16 cellular contexts compared by ENCODE assay signal in the genomic region with DNA sequence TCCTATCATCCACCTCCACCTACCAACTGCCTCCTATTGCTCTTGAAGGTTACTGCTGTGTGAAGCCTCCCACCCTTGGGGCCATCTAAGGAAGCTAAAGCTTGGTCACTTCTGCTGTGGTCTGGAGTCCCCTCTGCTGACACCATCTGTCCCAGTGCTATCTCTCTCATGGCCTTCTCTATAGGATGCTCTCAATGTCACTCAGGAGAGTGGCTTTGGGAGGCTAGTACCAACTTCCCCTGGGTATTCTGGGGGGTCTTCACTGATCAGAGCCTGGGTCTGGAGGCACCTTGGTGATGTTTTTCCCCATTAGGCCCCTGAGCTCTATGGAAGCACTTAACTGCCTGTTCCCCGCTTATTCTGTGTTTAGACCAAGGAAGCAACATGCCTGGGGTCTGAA. TPM values are rescaled to one million over a fixed set of nuclear protein-coding genes. Genes with fewer than 3 reads are reported as not detected.
A peak's percentile ranks its signal among the peaks of the same experiment; 100 is the strongest.
DNase-seq lines count a peak whose midpoint lies in the region; ATAC-seq and TF ChIP-seq lines count a peak whose summit lies in the region.
"Had no signal": no experiment of that assay in that cellular context is flagged by ENCODE, and none has a peak within 500 bp of the region (broad histone marks: within the 10 kb centered on the region; RNA-seq: fewer than 3 reads in every experiment).

No MANE protein-coding gene starts in this region.

- peaks cover 55% of the 10 kb centered on the region for H3K4me1 Mint-ChIP-seq in stimulated activated memory B cell treated with anti-CD40 and anti-IgM and Interleukin-4, amounts not matched to agents 10 μg/mL and 1 μg/mL and 100 μg/mL, for 72 hours
- H3K4me1 Mint-ChIP-seq in stimulated activated effector memory CD8-positive, alpha-beta T cell treated with anti-CD3 and anti-CD28 coated beads, Interleukin-12 subunit alpha, Interleukin-12 subunit beta, amount 100 ng/mL, for 72 hours, result peaks cover 19% of the 10 kb centered on the region

- H3K4me3 ChIP-seq in HEK293 (ENCODE audit: low read depth, low read length) (no peak overlapping the region), OCI-LY3 (ENCODE audit: low read length) (no peak overlapping the region), colonic mucosa (no peak overlapping the region), spleen (peak overlapping the region in 1 of 8 donors; percentile 58)
- H3K4me3 ChIP-seq: GM23248 had no signal

- H3K4me1 ChIP-seq in HEK293 (ENCODE audit: control insufficient read depth, insufficient read depth, low read length) (no peaks in the 10 kb centered on the region), OCI-LY3 (ENCODE audit: low read length) (peaks cover 94% of the 10 kb centered on the region), colonic mucosa (no peaks in the 10 kb centered on the region), spleen (peaks cover 0 to 75% (median 15%) of the 10 kb centered on the region in 6 donors)
- H3K4me1 ChIP-seq: BE2C, Caco-2 had no signal

- WGBS in spleen, 5 donors, result 80 to 98% (median 94%) methylated on average over 1 of the region's 1 CpG

- H3K27me3 ChIP-seq in OCI-LY3 (ENCODE audit: low read depth, low read length) (no peaks in the 10 kb centered on the region), colonic mucosa (no peaks in the 10 kb centered on the region), spleen (replicated peaks in 1 of 7) (no peaks in the 10 kb centered on the region)
- H3K27me3 ChIP-seq: BE2C had no signal

- no peaks in the 10 kb centered on the region for H3K27me3 Mint-ChIP-seq in stimulated activated memory B cell treated with anti-CD40 and anti-IgM and Interleukin-4, amounts not matched to agents 10 μg/mL and 1 μg/mL and 100 μg/mL, for 72 hours
- H3K27me3 Mint-ChIP-seq: CD4-positive, alpha-beta T cell had no signal

- 0 out of 2 replicates have a peak overlapping the region, but pooled peaks have one; percentile 10 for H2AFZ ChIP-seq in OCI-LY3 (ENCODE audit: low read depth, low read length)
- H2AFZ ChIP-seq: GM23248 had no signal

- no peaks in the 10 kb centered on the region for H3K36me3 ChIP-seq in HEK293 (ENCODE audit: control insufficient read depth in 2 of 2, insufficient read depth in 1 of 2, low read length in 2 of 2)
- H3K36me3 ChIP-seq in OCI-LY3 (replicated peaks; ENCODE audit: low read depth, low read length), result peaks cover 7% of the 10 kb centered on the region
- H3K36me3 ChIP-seq in colonic mucosa, result no peaks in the 10 kb centered on the region
- H3K36me3 ChIP-seq in spleen, result no peaks in the 10 kb centered on the region
- H3K36me3 ChIP-seq: BE2C had no signal

- H3K9me3 ChIP-seq in HEK293 (ENCODE audit: control insufficient read depth, insufficient read depth, low read depth, low read length), result no peaks in the 10 kb centered on the region
- H3K9me3 ChIP-seq in OCI-LY3 (ENCODE audit: insufficient read depth, low read length), result no peaks in the 10 kb centered on the region
- no peaks in the 10 kb centered on the region for H3K9me3 ChIP-seq in colonic mucosa
- no peaks in the 10 kb centered on the region for H3K9me3 ChIP-seq in spleen
- H3K9me3 ChIP-seq: BE2C, Caco-2 had no signal

- no peak for TF ChIP-seq CTCF in HEK293 (tag by site-specific recombination; IDR thresholded peaks at IDR 0.05)
- TF ChIP-seq CTCF in OCI-LY3 (IDR thresholded peaks at IDR 0.05; ENCODE audit: low read depth, low read length), result no peak
- TF ChIP-seq CTCF in colonic mucosa (IDR thresholded peaks at IDR 0.05), result no peak
- TF ChIP-seq CTCF in spleen (IDR thresholded peaks at IDR 0.05 in 8 of 11, conservative IDR thresholded peaks at IDR 0.05 in 3 of 11), result no peak

- no peak overlapping the region for H3K4me3 Mint-ChIP-seq in stimulated activated memory B cell treated with anti-CD40 and anti-IgM and Interleukin-4, amounts not matched to agents 10 μg/mL and 1 μg/mL and 100 μg/mL, for 72 hours
- no peak overlapping the region for H3K4me3 Mint-ChIP-seq in stimulated activated effector memory CD8-positive, alpha-beta T cell treated with anti-CD3 and anti-CD28 coated beads, Interleukin-12 subunit alpha, Interleukin-12 subunit beta, amount 100 ng/mL, for 72 hours
- H3K4me3 Mint-ChIP-seq: CD4-positive, alpha-beta T cell had no signal

- peaks cover 4% of the 10 kb centered on the region for H3K9me3 Mint-ChIP-seq in stimulated activated memory B cell treated with anti-CD40 and anti-IgM and Interleukin-4, amounts not matched to agents 10 μg/mL and 1 μg/mL and 100 μg/mL, for 72 hours
- no peaks in the 10 kb centered on the region for H3K9me3 Mint-ChIP-seq in stimulated activated effector memory CD8-positive, alpha-beta T cell treated with anti-CD3 and anti-CD28 coated beads, Interleukin-12 subunit alpha, Interleukin-12 subunit beta, amount 100 ng/mL, for 72 hours
- H3K9me3 Mint-ChIP-seq: CD4-positive, alpha-beta T cell had no signal

- no peaks in the 10 kb centered on the region for H4K20me1 ChIP-seq in OCI-LY3 (ENCODE audit: insufficient read depth, low read length)

- POLR2A ChIA-PET in HEK293 (lab: Yijun Ruan, JAX), result no interaction called here

- intact Hi-C loops in colonic mucosa (cut with DNase I) (no loop called here), spleen (cut with DNase I; ENCODE audit: low total_unique reads) (no loop called here)

- peak overlapping the region; percentile 77 for H3K9ac ChIP-seq in OCI-LY3 (ENCODE audit: low read length)
- H3K9ac ChIP-seq in colonic mucosa (ENCODE audit: low read depth in 2 of 2, low read length in 2 of 2), result no peak overlapping the region
- H3K9ac ChIP-seq: GM23248 had no signal

- no peak for ATAC-seq in stimulated activated memory B cell treated with anti-CD40 and anti-IgM and Interleukin-4, amounts not matched to agents 10 μg/mL and 1 μg/mL and 100 μg/mL, for 72 hours
- no peak for ATAC-seq in GM19397 (IDR thresholded peaks at IDR 0.05; ENCODE audit: unreplicated experiment)
- no peak for ATAC-seq in stimulated activated effector memory CD8-positive, alpha-beta T cell treated with anti-CD3 and anti-CD28 coated beads, Interleukin-12 subunit alpha, Interleukin-12 subunit beta, amount 100 ng/mL, for 72 hours

- DNase-seq in colonic mucosa (no peak), HUDEP-2 (lab: John Stamatoyannopoulos, UW; ENCODE audit: unreplicated experiment in 76 of 76) (no peak), spleen (no peak)
- no peak for DNase-seq in stimulated activated effector memory CD8-positive, alpha-beta T cell treated with anti-CD3 and anti-CD28 coated beads, Interleukin-12 subunit alpha, Interleukin-12 subunit beta, amount 100 ng/mL, for 72 hours (ENCODE audit: low spot score in 2 of 2)
- DNase-seq: ACHN; BE2C; C1 segment of cervical spinal cord; Caco-2; CD4-positive, alpha-beta T cell; GM23248; HCEC 1CT had no signal

- no peaks in the 10 kb centered on the region for H3K36me3 Mint-ChIP-seq in stimulated activated memory B cell treated with anti-CD40 and anti-IgM and Interleukin-4, amounts not matched to agents 10 μg/mL and 1 μg/mL and 100 μg/mL, for 72 hours
- H3K36me3 Mint-ChIP-seq in stimulated activated effector memory CD8-positive, alpha-beta T cell treated with anti-CD3 and anti-CD28 coated beads, Interleukin-12 subunit alpha, Interleukin-12 subunit beta, amount 100 ng/mL, for 72 hours, result no peaks in the 10 kb centered on the region

- peak overlapping the region; percentile 90 for H3K27ac Mint-ChIP-seq in stimulated activated memory B cell treated with anti-CD40 and anti-IgM and Interleukin-4, amounts not matched to agents 10 μg/mL and 1 μg/mL and 100 μg/mL, for 72 hours
- no peak overlapping the region for H3K27ac Mint-ChIP-seq in stimulated activated effector memory CD8-positive, alpha-beta T cell treated with anti-CD3 and anti-CD28 coated beads, Interleukin-12 subunit alpha, Interleukin-12 subunit beta, amount 100 ng/mL, for 72 hours
- H3K27ac Mint-ChIP-seq: CD4-positive, alpha-beta T cell had no signal

- peak overlapping the region; percentile 80 for H3K4me2 ChIP-seq in OCI-LY3 (ENCODE audit: low read length)

- no peak for TF ChIP-seq POLR2A in spleen (IDR thresholded peaks at IDR 0.05)

- H3K79me2 ChIP-seq in OCI-LY3 (ENCODE audit: low read length), result peaks cover 13% of the 10 kb centered on the region

- CTCF ChIA-PET in HEK293 (lab: Yijun Ruan, JAX), result interaction anchor here (0.6 kb wide), 1 partner anchor 633 kb away, joined by 4 read pairs; no protein-coding TSS in a partner anchor

- H3K27ac ChIP-seq in HEK293 (ENCODE audit: extremely low read depth, low read depth, low read length) (no peak overlapping the region), OCI-LY3 (ENCODE audit: low read length) (peak overlapping the region; percentile 93), colonic mucosa (peak overlapping the region; percentile 42), spleen (peak overlapping the region in 4 of 8 donors; percentile 36 to 94 (median 90))
- H3K27ac ChIP-seq: GM23248 had no signal

TF ChIP-seq in HEK293, 187 proteins besides CTCF, POLR2A, EP300 and RAD21:
- TF ChIP-seq ZNF133 (tag by site-specific recombination; IDR thresholded peaks at IDR 0.05), result peak; percentile 51; the same call in 1 of the 2 replicates
- TF ChIP-seq ZNF776 (tag by site-specific recombination; IDR thresholded peaks at IDR 0.05; ENCODE audit: borderline replicate concordance), result no peak
- TF ChIP-seq, protein P1, sequence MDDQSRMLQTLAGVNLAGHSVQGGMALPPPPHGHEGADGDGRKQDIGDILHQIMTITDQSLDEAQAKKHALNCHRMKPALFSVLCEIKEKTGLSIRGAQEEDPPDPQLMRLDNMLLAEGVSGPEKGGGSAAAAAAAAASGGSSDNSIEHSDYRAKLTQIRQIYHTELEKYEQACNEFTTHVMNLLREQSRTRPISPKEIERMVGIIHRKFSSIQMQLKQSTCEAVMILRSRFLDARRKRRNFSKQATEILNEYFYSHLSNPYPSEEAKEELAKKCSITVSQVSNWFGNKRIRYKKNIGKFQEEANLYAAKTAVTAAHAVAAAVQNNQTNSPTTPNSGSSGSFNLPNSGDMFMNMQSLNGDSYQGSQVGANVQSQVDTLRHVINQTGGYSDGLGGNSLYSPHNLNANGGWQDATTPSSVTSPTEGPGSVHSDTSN (CRISPR knock-in tag; IDR thresholded peaks at IDR 0.05), result no peak

RNA-seq across cellular contexts. Expression of a gene that starts 12.3 kb away (rescaled TPM):
- total RNA-seq in colonic mucosa (1 to 10 TPM; 2.5 to 9.1 TPM), spleen (100 to 1,000 TPM in 5 of 7 donors, 10 to 100 TPM in 2; 62.2 to 232 (median 114) TPM)
- polyA plus RNA-seq in spleen, result 10 to 100 TPM; 14.9 to 34.7 (median 20.5) TPM
- total RNA-seq: Caco-2, GM23248 had no signal

RNA-seq across cellular contexts. Expression of a gene that starts 33.1 kb away (rescaled TPM):
- total RNA-seq in colonic mucosa, result 100 to 1,000 TPM; 147 to 189 TPM
- total RNA-seq in spleen, result 100 to 1,000 TPM; 141 to 221 (median 171) TPM
- 100 to 1,000 TPM; 122 to 208 (median 190) TPM for polyA plus RNA-seq in spleen

RNA-seq across cellular contexts. Expression of a gene that starts 50.6 kb away (rescaled TPM):
- total RNA-seq in colonic mucosa (not detected), spleen (not detected)
- not detected for polyA plus RNA-seq in spleen
- total RNA-seq: Caco-2; CD4-positive, alpha-beta T cell; GM23248; H4 had no signal
- polyA plus RNA-seq: GM23248 had no signal

Comparison
In these comparisons a context has a peak if more than half of its experiments do, and no peak if none do; other contexts are left out.
1. RNA of a gene that starts 12.3 kb away (total RNA-seq): 62.2 to 232 TPM in spleen; 2.5 to 9.1 TPM in colonic mucosa; every median in the first group is over 4 times any median in the second.